11 cellular contexts compared by ENCODE assay signal in the genomic region with DNA sequence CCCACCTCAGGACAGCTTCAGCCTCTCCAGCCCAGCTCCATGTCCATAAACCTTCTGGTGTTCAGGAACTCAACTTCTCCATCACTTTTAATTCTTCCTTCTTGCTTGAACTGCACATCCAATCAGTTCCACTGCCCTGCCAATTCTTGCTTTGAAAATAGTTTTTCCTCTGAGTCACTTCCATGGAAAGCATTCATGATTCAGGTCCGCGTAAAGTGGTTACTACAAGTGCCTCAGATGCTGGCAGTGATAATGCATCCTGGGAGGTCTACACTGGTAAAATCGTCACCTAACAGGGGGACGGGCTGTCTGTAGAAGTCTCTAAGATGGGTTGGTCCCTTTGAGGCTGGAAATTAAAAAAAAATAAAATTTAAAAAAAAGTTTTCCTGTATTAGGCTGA. TPM values are rescaled to one million over a fixed set of nuclear protein-coding genes. Genes with fewer than 3 reads are reported as not detected.
DNase-seq lines count a peak whose midpoint lies in the region; ATAC-seq and FAIRE-seq lines count a peak whose summit lies in the region.
"Had no signal": no experiment of that assay in that cellular context is flagged by ENCODE, and none has a peak within 500 bp of the region (broad histone marks: within the 10 kb centered on the region; RNA-seq: fewer than 3 reads in every experiment).

No MANE protein-coding gene starts in this region.

- H3K36me3 Mint-ChIP-seq in activated CD4-positive, alpha-beta memory T cell treated with anti-CD3 and anti-CD28 coated beads for 36 hours, result no peaks in the 10 kb centered on the region

- peaks cover 25% of the 10 kb centered on the region for H3K4me1 Mint-ChIP-seq in activated CD4-positive, alpha-beta memory T cell treated with anti-CD3 and anti-CD28 coated beads for 36 hours (ENCODE audit: low read depth)

- FAIRE-seq in urothelium cell line (lab: Jason Lieb, UNC), result no peak

- H3K27me3 Mint-ChIP-seq in activated CD4-positive, alpha-beta memory T cell treated with anti-CD3 and anti-CD28 coated beads for 36 hours, result no peaks in the 10 kb centered on the region

- H3K9me3 Mint-ChIP-seq in activated CD4-positive, alpha-beta memory T cell treated with anti-CD3 and anti-CD28 coated beads for 36 hours, result no peaks in the 10 kb centered on the region

- CTCF ChIA-PET in activated CD4-positive, alpha-beta memory T cell treated with anti-CD3 and anti-CD28 coated beads for 36 hours (lab: Charles Lee), result interaction anchor here (2.4 kb wide), 1 partner anchor 10 kb away, joined by 7 read pairs; no protein-coding TSS in a partner anchor

- ATAC-seq in HG03196 (IDR thresholded peaks at IDR 0.05; ENCODE audit: unreplicated experiment), result no peak
- no peak for ATAC-seq in GM19455 (IDR thresholded peaks at IDR 0.05; ENCODE audit: unreplicated experiment)
- ATAC-seq: left colon had no signal

- peak overlapping the region; percentile 70 for H3K27ac Mint-ChIP-seq in activated CD4-positive, alpha-beta memory T cell treated with anti-CD3 and anti-CD28 coated beads for 36 hours

- peak in 2 of 3 donors; percentile 5 to 9 for DNase-seq in stimulated activated CD4-positive, alpha-beta T cell treated with anti-CD3 and anti-CD28 coated beads, Interleukin-12 subunit alpha, Interleukin-12 subunit beta, amount 100 ng/mL, for 48 hours (ENCODE audit: low read depth in 2 of 3, low spot score in 1 of 3)
- DNase-seq in stimulated activated CD4-positive, alpha-beta T cell treated with anti-CD3 and anti-CD28 coated beads, Interleukin-4, amount 100 ng/mL, for 1 hour, result no peak
- DNase-seq in activated CD4-positive, alpha-beta memory T cell treated with anti-CD3 and anti-CD28 coated beads for 36 hours, result peak; percentile 36
- DNase-seq in fibroblast of the conjunctiva (ENCODE audit: low read depth) (peak; percentile 21), urothelium cell line (ENCODE audit: low spot score) (peak; percentile 61), SHP77 treated with DMSO at 0.1 percent for 48 hours (lab: John Stamatoyannopoulos, UW) (no peak)
- DNase-seq: Calu3, caudate nucleus, left colon had no signal

- POLR2A ChIA-PET in activated CD4-positive, alpha-beta memory T cell treated with anti-CD3 and anti-CD28 coated beads for 36 hours (lab: Charles Lee), result no interaction called here

- H3K4me3 Mint-ChIP-seq in activated CD4-positive, alpha-beta memory T cell treated with anti-CD3 and anti-CD28 coated beads for 36 hours, result peak overlapping the region; percentile 51

- intact Hi-C loops in activated CD4-positive, alpha-beta memory T cell treated with anti-CD3 and anti-CD28 coated beads for 36 hours (cut with micrococcal nuclease), result loop anchor here (1.0 kb wide), 1 partner anchor 26 kb away; a partner anchor contains a TSS

RNA-seq across cellular contexts. Expression of a gene that starts 25.9 kb away (rescaled TPM):
- 1 to 10 TPM; 8.6 to 9.7 TPM for total RNA-seq in activated CD4-positive, alpha-beta memory T cell treated with anti-CD3 and anti-CD28 coated beads for 36 hours

RNA-seq across cellular contexts. Expression of a gene that starts 27.9 kb away (rescaled TPM):
- under 1 TPM; 0.10 to 0.14 TPM for total RNA-seq in activated CD4-positive, alpha-beta memory T cell treated with anti-CD3 and anti-CD28 coated beads for 36 hours

Comparison
In these comparisons a context has a peak if more than half of its experiments do, and no peak if none do; other contexts are left out.
1. DNase-seq: peak in stimulated activated CD4-positive, alpha-beta T cell treated with anti-CD3 and anti-CD28 coated beads, Interleukin-12 subunit alpha, Interleukin-12 subunit beta, amount 100 ng/mL, for 48 hours (2 of 3), activated CD4-positive, alpha-beta memory T cell treated with anti-CD3 and anti-CD28 coated beads for 36 hours (single experiment), fibroblast of the conjunctiva (single experiment) and urothelium cell line (single experiment); none in stimulated activated CD4-positive, alpha-beta T cell treated with anti-CD3 and anti-CD28 coated beads, Interleukin-4, amount 100 ng/mL, for 1 hour (single experiment) and SHP77 treated with DMSO at 0.1 percent for 48 hours (single experiment).